ENCODE assay signal across 24 cellular contexts in the genomic region with DNA sequence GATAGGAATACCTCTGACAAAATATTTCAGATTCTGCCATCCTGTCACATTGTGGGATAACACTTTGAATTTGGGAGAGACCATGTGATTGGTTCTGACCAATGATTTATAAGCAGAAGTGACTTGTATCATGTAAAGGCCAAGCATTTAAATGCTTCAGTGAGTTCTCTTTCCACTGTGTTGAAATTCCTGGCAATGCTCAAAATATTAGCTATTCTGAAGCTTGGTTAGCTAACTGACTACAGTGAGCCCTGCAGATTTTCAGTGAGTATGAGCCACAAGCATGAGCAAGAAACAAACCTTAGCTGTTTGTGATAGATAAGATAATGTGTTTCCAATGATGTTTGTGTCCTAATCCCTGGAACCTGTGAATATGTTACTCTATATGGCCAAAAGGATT.
"Had no signal": no experiment of that assay in that cellular context is flagged by ENCODE, and none has a peak within 500 bp of the region (broad histone marks: within the 10 kb centered on the region; RNA-seq: fewer than 3 reads in every experiment).

No MANE protein-coding gene starts in this region.

- H3K4me3 ChIP-seq: esophagus squamous epithelium, upper lobe of left lung had no signal

- DNase-seq: activated CD4-positive, alpha-beta memory T cell treated with anti-CD3 and anti-CD28 coated beads for 36 hours; activated CD4-positive, alpha-beta T cell treated with anti-CD3 and anti-CD28 coated beads for 48 hours; activated CD8-positive, alpha-beta memory T cell treated with anti-CD3 and anti-CD28 coated beads, Interleukin-2, amount 10 ng/mL, durations not matched to agents 7 days and 5 days; activated gamma-delta T cell; activated naive CD4-positive, alpha-beta T cell treated with anti-CD3 and anti-CD28 coated beads, Interleukin-2, amount 50 U/mL, for 16 hours; activated naive CD8-positive, alpha-beta T cell treated with anti-CD3 and anti-CD28 coated beads, Interleukin-2, amount 50 U/mL, for 24 hours; aorta; brain microvascular endothelial cell; caudate nucleus; effector memory CD4-positive, alpha-beta T cell; esophagus squamous epithelium; foreskin melanocyte; glutamatergic neuron; hypothalamus; left colon; naive B cell; nucleus accumbens; posterior cingulate gyrus; stimulated activated CD4-positive, alpha-beta T cell treated with anti-CD3 and anti-CD28 coated beads, Interleukin-4, amount 100 ng/mL, for 1 hour; stimulated activated naive CD4-positive, alpha-beta T cell; T1000; upper lobe of left lung had no signal

- H3K27ac ChIP-seq: brain microvascular endothelial cell, esophagus squamous epithelium, upper lobe of left lung had no signal

- H3K36me3 ChIP-seq: brain microvascular endothelial cell, esophagus squamous epithelium, upper lobe of left lung had no signal

- ATAC-seq: activated CD8-positive, alpha-beta memory T cell treated with anti-CD3 and anti-CD28 coated beads, Interleukin-2, amount 10 ng/mL, durations not matched to agents 7 days and 5 days; activated naive CD8-positive, alpha-beta T cell treated with anti-CD3 and anti-CD28 coated beads, Interleukin-2, amount 50 U/mL, for 24 hours; left colon; sciatic nerve had no signal

- H3K9me3 ChIP-seq: esophagus squamous epithelium, upper lobe of left lung had no signal

- H3K4me1 ChIP-seq: esophagus squamous epithelium, upper lobe of left lung had no signal

- FAIRE-seq: islet of Langerhans had no signal

- H3K27me3 ChIP-seq: brain microvascular endothelial cell, esophagus squamous epithelium, upper lobe of left lung had no signal
